22 cellular contexts compared by ENCODE assay signal in the genomic region with DNA sequence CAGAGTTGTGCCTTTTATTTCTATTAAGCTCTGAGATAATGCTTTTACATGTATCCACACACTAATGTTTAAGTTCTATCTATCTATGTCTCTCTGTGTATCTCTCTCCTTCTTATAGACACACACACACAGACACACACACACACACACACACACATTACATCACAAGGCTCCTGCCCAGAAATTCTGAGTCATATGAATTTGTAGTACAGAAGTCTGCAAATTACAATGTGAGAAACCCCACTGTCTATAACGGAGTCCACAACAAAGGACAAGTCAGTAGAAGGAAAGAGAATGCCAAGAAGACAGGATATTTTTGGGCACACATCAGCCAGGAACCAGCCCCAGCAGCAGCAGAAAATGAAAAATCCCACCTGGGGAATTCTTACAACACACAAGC.
DNase-seq lines count a peak whose midpoint lies in the region; ATAC-seq and FAIRE-seq lines count a peak whose summit lies in the region.
"Had no signal": no experiment of that assay in that cellular context is flagged by ENCODE, and none has a peak within 500 bp of the region (broad histone marks: within the 10 kb centered on the region; RNA-seq: fewer than 3 reads in every experiment).

No MANE protein-coding gene starts in this region.

- H3K9me3 Mint-ChIP-seq in stimulated activated effector memory CD8-positive, alpha-beta T cell treated with anti-CD3 and anti-CD28 coated beads, Interleukin-12 subunit alpha, Interleukin-12 subunit beta, amount 100 ng/mL, for 72 hours, result peaks cover 3% of the 10 kb centered on the region
- H3K9me3 Mint-ChIP-seq in activated T-cell treated with anti-CD3 and anti-CD28 coated beads, Interleukin-2, amount 50 U/mL, for 24 hours, result no peaks in the 10 kb centered on the region
- H3K9me3 Mint-ChIP-seq: activated naive CD4-positive, alpha-beta T cell treated with anti-CD3 and anti-CD28 coated beads, Interleukin-2, amount 50 U/mL, for 72 hours; stimulated activated naive CD8-positive, alpha-beta T cell treated with anti-CD3 and anti-CD28 coated beads, Interleukin-15, Interleukin-2, amounts not matched to agents 100 ng/mL and 50 ng/mL, for 24 hours had no signal

- H3K36me3 Mint-ChIP-seq in stimulated activated effector memory CD8-positive, alpha-beta T cell treated with anti-CD3 and anti-CD28 coated beads, Interleukin-12 subunit alpha, Interleukin-12 subunit beta, amount 100 ng/mL, for 72 hours, result no peaks in the 10 kb centered on the region
- no peaks in the 10 kb centered on the region for H3K36me3 Mint-ChIP-seq in activated T-cell treated with anti-CD3 and anti-CD28 coated beads, Interleukin-2, amount 50 U/mL, for 24 hours (ENCODE audit: low read depth)
- H3K36me3 Mint-ChIP-seq: activated CD8-positive, alpha-beta memory T cell treated with anti-CD3 and anti-CD28 coated beads, Interleukin-2, amount 10 ng/mL, durations not matched to agents 7 days and 5 days; activated naive CD4-positive, alpha-beta T cell treated with anti-CD3 and anti-CD28 coated beads, Interleukin-2, amount 50 U/mL, for 72 hours; naive thymus-derived CD8-positive, alpha-beta T cell had no signal

- H3K27me3 Mint-ChIP-seq in activated T-cell treated with anti-CD3 and anti-CD28 coated beads, Interleukin-2, amount 50 U/mL, for 24 hours, result peaks cover 17% of the 10 kb centered on the region
- H3K27me3 Mint-ChIP-seq: activated CD8-positive, alpha-beta memory T cell treated with anti-CD3 and anti-CD28 coated beads, Interleukin-2, amount 10 ng/mL, durations not matched to agents 7 days and 5 days; stimulated activated naive CD8-positive, alpha-beta T cell treated with anti-CD3 and anti-CD28 coated beads, Interleukin-15, Interleukin-2, amounts not matched to agents 100 ng/mL and 50 ng/mL, for 24 hours had no signal

- no peak overlapping the region for H3K4me3 Mint-ChIP-seq in stimulated activated effector memory CD8-positive, alpha-beta T cell treated with anti-CD3 and anti-CD28 coated beads, Interleukin-12 subunit alpha, Interleukin-12 subunit beta, amount 100 ng/mL, for 72 hours
- H3K4me3 Mint-ChIP-seq in activated T-cell treated with anti-CD3 and anti-CD28 coated beads, Interleukin-2, amount 50 U/mL, for 24 hours, result no peak overlapping the region
- H3K4me3 Mint-ChIP-seq: activated CD8-positive, alpha-beta memory T cell treated with anti-CD3 and anti-CD28 coated beads, Interleukin-2, amount 10 ng/mL, durations not matched to agents 7 days and 5 days; naive thymus-derived CD8-positive, alpha-beta T cell; stimulated activated naive CD8-positive, alpha-beta T cell treated with anti-CD3 and anti-CD28 coated beads, Interleukin-15, Interleukin-2, amounts not matched to agents 100 ng/mL and 50 ng/mL, for 24 hours had no signal

- no peaks in the 10 kb centered on the region for H3K4me1 Mint-ChIP-seq in stimulated activated effector memory CD8-positive, alpha-beta T cell treated with anti-CD3 and anti-CD28 coated beads, Interleukin-12 subunit alpha, Interleukin-12 subunit beta, amount 100 ng/mL, for 72 hours
- H3K4me1 Mint-ChIP-seq in activated T-cell treated with anti-CD3 and anti-CD28 coated beads, Interleukin-2, amount 50 U/mL, for 24 hours (ENCODE audit: low read depth), result no peaks in the 10 kb centered on the region
- H3K4me1 Mint-ChIP-seq: activated CD8-positive, alpha-beta memory T cell treated with anti-CD3 and anti-CD28 coated beads, Interleukin-2, amount 10 ng/mL, durations not matched to agents 7 days and 5 days; naive thymus-derived CD8-positive, alpha-beta T cell had no signal

- no peak for FAIRE-seq in GM19239 (lab: Jason Lieb, UNC)

- ATAC-seq in stimulated activated effector memory CD8-positive, alpha-beta T cell treated with anti-CD3 and anti-CD28 coated beads, Interleukin-12 subunit alpha, Interleukin-12 subunit beta, amount 100 ng/mL, for 72 hours, result peak; percentile 8
- ATAC-seq: activated CD8-positive, alpha-beta memory T cell treated with anti-CD3 and anti-CD28 coated beads, Interleukin-2, amount 10 ng/mL, durations not matched to agents 7 days and 5 days; left colon; naive thymus-derived CD8-positive, alpha-beta T cell had no signal

- DNase-seq in GM04503 (ENCODE audit: low read depth) (peak; percentile 39), RPMI7951 (ENCODE audit: low read depth) (peak; percentile 18), fibroblast of gingiva (ENCODE audit: low read depth) (peak; percentile 56), GM19239 (ENCODE audit: insufficient read length, low spot score) (no peak), SIG-M5 (lab: John Stamatoyannopoulos, UW) (no peak)
- DNase-seq in stimulated activated effector memory CD8-positive, alpha-beta T cell treated with anti-CD3 and anti-CD28 coated beads, Interleukin-12 subunit alpha, Interleukin-12 subunit beta, amount 100 ng/mL, for 72 hours (ENCODE audit: low spot score in 2 of 2), result no peak
- no peak for DNase-seq in activated T-cell treated with anti-CD3 and anti-CD28 coated beads, Interleukin-2, amount 50 U/mL, for 24 hours
- DNase-seq: activated CD4-positive, alpha-beta T cell treated with anti-CD3 and anti-CD28 coated beads for 48 hours; activated CD8-positive, alpha-beta memory T cell treated with anti-CD3 and anti-CD28 coated beads, Interleukin-2, amount 10 ng/mL, durations not matched to agents 7 days and 5 days; BE2C; dermis blood vessel endothelial cell; left colon; naive thymus-derived CD8-positive, alpha-beta T cell; NCI-H1694 treated with DMSO at 0.1 percent for 48 hours; NCI-H82; OCI-M1; SHP77; sigmoid colon; stimulated activated CD4-positive, alpha-beta T cell treated with anti-CD3 and anti-CD28 coated beads, Interleukin-1b, Interleukin-23, amount 100 ng/mL, for 48 hours; T-helper 1 cell had no signal

- H3K27ac Mint-ChIP-seq in stimulated activated effector memory CD8-positive, alpha-beta T cell treated with anti-CD3 and anti-CD28 coated beads, Interleukin-12 subunit alpha, Interleukin-12 subunit beta, amount 100 ng/mL, for 72 hours, result no peak overlapping the region
- H3K27ac Mint-ChIP-seq in activated T-cell treated with anti-CD3 and anti-CD28 coated beads, Interleukin-2, amount 50 U/mL, for 24 hours, result no peak overlapping the region
- H3K27ac Mint-ChIP-seq: activated CD8-positive, alpha-beta memory T cell treated with anti-CD3 and anti-CD28 coated beads, Interleukin-2, amount 10 ng/mL, durations not matched to agents 7 days and 5 days; activated naive CD4-positive, alpha-beta T cell treated with anti-CD3 and anti-CD28 coated beads, Interleukin-2, amount 50 U/mL, for 72 hours; naive thymus-derived CD8-positive, alpha-beta T cell; stimulated activated naive CD8-positive, alpha-beta T cell treated with anti-CD3 and anti-CD28 coated beads, Interleukin-15, Interleukin-2, amounts not matched to agents 100 ng/mL and 50 ng/mL, for 24 hours had no signal

Comparison
In these comparisons a context has a peak if more than half of its experiments do, and no peak if none do; other contexts are left out.
1. DNase-seq: peak in GM04503 (single experiment), RPMI7951 (single experiment) and fibroblast of gingiva (single experiment); none in stimulated activated effector memory CD8-positive, alpha-beta T cell treated with anti-CD3 and anti-CD28 coated beads, Interleukin-12 subunit alpha, Interleukin-12 subunit beta, amount 100 ng/mL, for 72 hours (0 of 2), activated T-cell treated with anti-CD3 and anti-CD28 coated beads, Interleukin-2, amount 50 U/mL, for 24 hours (single experiment), GM19239 (single experiment) and SIG-M5 (single experiment).